Comparison of ENCODE assay signal across 1 cellular context in the genomic region with DNA sequence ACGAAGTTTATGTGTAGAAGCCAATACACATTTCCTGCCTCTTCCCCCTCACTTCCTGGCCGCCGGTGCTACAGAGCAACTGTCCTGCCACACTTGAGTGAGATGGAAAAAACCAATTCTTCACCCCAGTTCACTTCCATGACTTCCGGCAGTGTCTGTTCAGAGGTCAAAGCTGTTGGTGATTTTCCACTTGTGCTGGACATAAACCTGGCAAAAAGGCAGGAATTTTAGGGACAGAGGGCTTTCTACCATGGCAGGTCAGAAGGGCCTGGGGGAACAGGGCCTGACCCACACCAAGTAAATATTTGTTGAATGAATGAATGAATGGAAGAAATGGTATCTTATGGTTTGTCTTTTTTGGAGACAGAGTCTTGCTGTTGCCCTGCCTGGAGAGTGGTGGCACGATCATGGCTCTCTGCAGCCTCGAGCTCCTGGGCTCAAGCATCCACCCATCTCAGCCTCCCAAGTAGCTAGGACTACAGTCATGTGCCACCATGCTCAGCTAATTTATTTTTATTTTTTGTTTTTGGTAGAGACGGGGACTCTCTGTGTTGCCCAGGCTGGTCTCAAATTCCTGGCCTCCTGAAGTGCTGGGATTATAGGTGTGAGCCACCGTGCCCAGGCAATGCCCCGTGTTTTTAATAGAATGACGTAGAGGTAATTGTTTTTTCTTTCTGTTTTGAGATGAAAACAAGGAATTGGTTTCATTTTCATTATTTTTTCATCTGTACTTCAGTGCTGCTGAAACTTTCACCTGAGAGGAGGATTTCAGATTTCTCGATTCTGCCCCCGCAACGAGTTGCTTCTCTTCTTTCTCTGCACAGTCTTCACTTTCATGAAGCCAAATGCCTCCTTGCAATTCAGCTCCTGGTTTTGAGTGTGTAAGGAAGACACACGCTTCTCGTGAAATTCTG.
TF ChIP-seq lines count a peak whose summit lies in the region.

No MANE protein-coding gene starts in this region.

TF ChIP-seq in HepG2, 621 proteins besides CTCF, POLR2A, EP300 and RAD21 (continued from another document and continues in another):
- TF ChIP-seq, protein P1, sequence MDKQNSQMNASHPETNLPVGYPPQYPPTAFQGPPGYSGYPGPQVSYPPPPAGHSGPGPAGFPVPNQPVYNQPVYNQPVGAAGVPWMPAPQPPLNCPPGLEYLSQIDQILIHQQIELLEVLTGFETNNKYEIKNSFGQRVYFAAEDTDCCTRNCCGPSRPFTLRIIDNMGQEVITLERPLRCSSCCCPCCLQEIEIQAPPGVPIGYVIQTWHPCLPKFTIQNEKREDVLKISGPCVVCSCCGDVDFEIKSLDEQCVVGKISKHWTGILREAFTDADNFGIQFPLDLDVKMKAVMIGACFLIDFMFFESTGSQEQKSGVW (CRISPR knock-in tag; IDR thresholded peaks at IDR 0.05; ENCODE audit: borderline replicate concordance), result no peak
- TF ChIP-seq ZNF282 (IDR thresholded peaks at IDR 0.05; ENCODE audit: partially characterized antibody), result no peak
- TF ChIP-seq SRSF4 (IDR thresholded peaks at IDR 0.05; ENCODE audit: low read depth, low read length, poor library complexity, severe bottlenecking), result no peak
- TF ChIP-seq REXO4 (CRISPR knock-in tag; IDR thresholded peaks at IDR 0.05; ENCODE audit: borderline replicate concordance), result no peak
- TF ChIP-seq PITX1 (CRISPR knock-in tag; IDR thresholded peaks at IDR 0.05), result peak; percentile 12; the same call in 1 of the 2 replicates
- peak; percentile 96 for TF ChIP-seq NR2F6 (IDR thresholded peaks at IDR 0.05)
- peak; percentile 96 for TF ChIP-seq NR2F6 (CRISPR knock-in tag; IDR thresholded peaks at IDR 0.05)
- no peak for TF ChIP-seq ZNF296 (CRISPR knock-in tag; conservative IDR thresholded peaks at IDR 0.05)
- TF ChIP-seq FOXK1 (CRISPR knock-in tag; IDR thresholded peaks at IDR 0.05; ENCODE audit: borderline replicate concordance, low read depth), result peak; percentile 62; the same call in 1 of the 2 replicates
- no peak for TF ChIP-seq SMARCE1 (IDR thresholded peaks at IDR 0.05; ENCODE audit: borderline replicate concordance)
- peak; percentile 77 for TF ChIP-seq GABPB1 (CRISPR knock-in tag; IDR thresholded peaks at IDR 0.05)
- 0 out of 2 replicates have a peak, but pooled peaks have one; percentile 49 for TF ChIP-seq ZNF792 (CRISPR knock-in tag; IDR thresholded peaks at IDR 0.05)
- TF ChIP-seq JARID2 (CRISPR knock-in tag; IDR thresholded peaks at IDR 0.05; ENCODE audit: insufficient replicate concordance), result no peak
- TF ChIP-seq ZNF530 (CRISPR knock-in tag; IDR thresholded peaks at IDR 0.05; ENCODE audit: low read depth), result no peak
- no peak for TF ChIP-seq KAT7 (CRISPR knock-in tag; IDR thresholded peaks at IDR 0.05; ENCODE audit: borderline replicate concordance)
- TF ChIP-seq, protein P2, sequence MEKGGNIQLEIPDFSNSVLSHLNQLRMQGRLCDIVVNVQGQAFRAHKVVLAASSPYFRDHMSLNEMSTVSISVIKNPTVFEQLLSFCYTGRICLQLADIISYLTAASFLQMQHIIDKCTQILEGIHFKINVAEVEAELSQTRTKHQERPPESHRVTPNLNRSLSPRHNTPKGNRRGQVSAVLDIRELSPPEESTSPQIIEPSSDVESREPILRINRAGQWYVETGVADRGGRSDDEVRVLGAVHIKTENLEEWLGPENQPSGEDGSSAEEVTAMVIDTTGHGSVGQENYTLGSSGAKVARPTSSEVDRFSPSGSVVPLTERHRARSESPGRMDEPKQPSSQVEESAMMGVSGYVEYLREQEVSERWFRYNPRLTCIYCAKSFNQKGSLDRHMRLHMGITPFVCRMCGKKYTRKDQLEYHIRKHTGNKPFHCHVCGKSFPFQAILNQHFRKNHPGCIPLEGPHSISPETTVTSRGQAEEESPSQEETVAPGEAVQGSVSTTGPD (CRISPR knock-in tag; IDR thresholded peaks at IDR 0.05), result peak; percentile 84; the same call in 1 of the 2 replicates
- peak; percentile 87 for TF ChIP-seq BCL6 (CRISPR knock-in tag; IDR thresholded peaks at IDR 0.05)
- peak; percentile 35 for TF ChIP-seq YY1 (IDR thresholded peaks at IDR 0.05; ENCODE audit: insufficient read depth, insufficient replicate concordance, low read depth, low read length)
- TF ChIP-seq, protein P3, sequence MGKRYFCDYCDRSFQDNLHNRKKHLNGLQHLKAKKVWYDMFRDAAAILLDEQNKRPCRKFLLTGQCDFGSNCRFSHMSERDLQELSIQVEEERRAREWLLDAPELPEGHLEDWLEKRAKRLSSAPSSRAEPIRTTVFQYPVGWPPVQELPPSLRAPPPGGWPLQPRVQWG (CRISPR knock-in tag; IDR thresholded peaks at IDR 0.05; ENCODE audit: borderline replicate concordance, low read depth), result no peak
- TF ChIP-seq HNRNPLL (IDR thresholded peaks at IDR 0.05; ENCODE audit: low read depth, low read length, poor library complexity, severe bottlenecking), result no peak
- TF ChIP-seq ATM (IDR thresholded peaks at IDR 0.05; ENCODE audit: borderline replicate concordance), result no peak
- TF ChIP-seq ZNF713 (CRISPR knock-in tag; IDR thresholded peaks at IDR 0.05), result no peak
- no peak; the same call in 1 of the 2 replicates for TF ChIP-seq KDM2A (CRISPR knock-in tag; IDR thresholded peaks at IDR 0.05; ENCODE audit: borderline replicate concordance, low read depth)
- TF ChIP-seq, protein P4, sequence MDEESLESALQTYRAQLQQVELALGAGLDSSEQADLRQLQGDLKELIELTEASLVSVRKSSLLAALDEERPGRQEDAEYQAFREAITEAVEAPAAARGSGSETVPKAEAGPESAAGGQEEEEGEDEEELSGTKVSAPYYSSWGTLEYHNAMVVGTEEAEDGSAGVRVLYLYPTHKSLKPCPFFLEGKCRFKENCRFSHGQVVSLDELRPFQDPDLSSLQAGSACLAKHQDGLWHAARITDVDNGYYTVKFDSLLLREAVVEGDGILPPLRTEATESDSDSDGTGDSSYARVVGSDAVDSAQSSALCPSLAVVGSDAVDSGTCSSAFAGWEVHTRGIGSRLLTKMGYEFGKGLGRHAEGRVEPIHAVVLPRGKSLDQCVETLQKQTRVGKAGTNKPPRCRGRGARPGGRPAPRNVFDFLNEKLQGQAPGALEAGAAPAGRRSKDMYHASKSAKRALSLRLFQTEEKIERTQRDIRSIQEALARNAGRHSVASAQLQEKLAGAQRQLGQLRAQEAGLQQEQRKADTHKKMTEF (CRISPR knock-in tag; IDR thresholded peaks at IDR 0.05), result peak; percentile 85
- no peak; the same call in 1 of the 2 replicates for TF ChIP-seq ONECUT2 (CRISPR knock-in tag; IDR thresholded peaks at IDR 0.05)
- no peak for TF ChIP-seq CC2D1A (CRISPR knock-in tag; IDR thresholded peaks at IDR 0.05)
- no peak for TF ChIP-seq ZFP36 (IDR thresholded peaks at IDR 0.05; ENCODE audit: borderline replicate concordance, low read depth, low read length, partially characterized antibody)
- TF ChIP-seq BRCA1 (CRISPR knock-in tag; IDR thresholded peaks at IDR 0.05), result no peak
- TF ChIP-seq ZNF317 (CRISPR knock-in tag; IDR thresholded peaks at IDR 0.05), result 0 out of 2 replicates have a peak, but pooled peaks have one; percentile 54
- TF ChIP-seq, protein P5, sequence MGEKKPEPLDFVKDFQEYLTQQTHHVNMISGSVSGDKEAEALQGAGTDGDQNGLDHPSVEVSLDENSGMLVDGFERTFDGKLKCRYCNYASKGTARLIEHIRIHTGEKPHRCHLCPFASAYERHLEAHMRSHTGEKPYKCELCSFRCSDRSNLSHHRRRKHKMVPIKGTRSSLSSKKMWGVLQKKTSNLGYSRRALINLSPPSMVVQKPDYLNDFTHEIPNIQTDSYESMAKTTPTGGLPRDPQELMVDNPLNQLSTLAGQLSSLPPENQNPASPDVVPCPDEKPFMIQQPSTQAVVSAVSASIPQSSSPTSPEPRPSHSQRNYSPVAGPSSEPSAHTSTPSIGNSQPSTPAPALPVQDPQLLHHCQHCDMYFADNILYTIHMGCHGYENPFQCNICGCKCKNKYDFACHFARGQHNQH (CRISPR knock-in tag; IDR thresholded peaks at IDR 0.05), result peak; percentile 21; the same call in 1 of the 2 replicates
- no peak for TF ChIP-seq ZNF33A (CRISPR knock-in tag; IDR thresholded peaks at IDR 0.05; ENCODE audit: borderline replicate concordance)
- TF ChIP-seq HNRNPK (IDR thresholded peaks at IDR 0.05; ENCODE audit: low read depth, low read length, poor library complexity, severe bottlenecking), result no peak
- TF ChIP-seq, protein P6, sequence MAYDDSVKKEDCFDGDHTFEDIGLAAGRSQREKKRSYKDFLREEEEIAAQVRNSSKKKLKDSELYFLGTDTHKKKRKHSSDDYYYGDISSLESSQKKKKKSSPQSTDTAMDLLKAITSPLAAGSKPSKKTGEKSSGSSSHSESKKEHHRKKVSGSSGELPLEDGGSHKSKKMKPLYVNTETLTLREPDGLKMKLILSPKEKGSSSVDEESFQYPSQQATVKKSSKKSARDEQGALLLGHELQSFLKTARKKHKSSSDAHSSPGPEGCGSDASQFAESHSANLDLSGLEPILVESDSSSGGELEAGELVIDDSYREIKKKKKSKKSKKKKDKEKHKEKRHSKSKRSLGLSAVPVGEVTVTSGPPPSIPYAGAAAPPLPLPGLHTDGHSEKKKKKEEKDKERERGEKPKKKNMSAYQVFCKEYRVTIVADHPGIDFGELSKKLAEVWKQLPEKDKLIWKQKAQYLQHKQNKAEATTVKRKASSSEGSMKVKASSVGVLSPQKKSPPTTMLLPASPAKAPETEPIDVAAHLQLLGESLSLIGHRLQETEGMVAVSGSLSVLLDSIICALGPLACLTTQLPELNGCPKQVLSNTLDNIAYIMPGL (CRISPR knock-in tag; IDR thresholded peaks at IDR 0.05; ENCODE audit: borderline replicate concordance in 1 of 2, low read depth in 1 of 2), result peak in 1 of 2 experiments; percentile 28; a peak in 2 of 4 replicates
- no peak for TF ChIP-seq RFX5 (IDR thresholded peaks at IDR 0.05; ENCODE audit: low read depth, low read length)
- TF ChIP-seq, protein P7, sequence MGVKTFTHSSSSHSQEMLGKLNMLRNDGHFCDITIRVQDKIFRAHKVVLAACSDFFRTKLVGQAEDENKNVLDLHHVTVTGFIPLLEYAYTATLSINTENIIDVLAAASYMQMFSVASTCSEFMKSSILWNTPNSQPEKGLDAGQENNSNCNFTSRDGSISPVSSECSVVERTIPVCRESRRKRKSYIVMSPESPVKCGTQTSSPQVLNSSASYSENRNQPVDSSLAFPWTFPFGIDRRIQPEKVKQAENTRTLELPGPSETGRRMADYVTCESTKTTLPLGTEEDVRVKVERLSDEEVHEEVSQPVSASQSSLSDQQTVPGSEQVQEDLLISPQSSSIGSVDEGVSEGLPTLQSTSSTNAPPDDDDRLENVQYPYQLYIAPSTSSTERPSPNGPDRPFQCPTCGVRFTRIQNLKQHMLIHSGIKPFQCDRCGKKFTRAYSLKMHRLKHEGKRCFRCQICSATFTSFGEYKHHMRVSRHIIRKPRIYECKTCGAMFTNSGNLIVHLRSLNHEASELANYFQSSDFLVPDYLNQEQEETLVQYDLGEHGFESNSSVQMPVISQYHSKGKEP (CRISPR knock-in tag; IDR thresholded peaks at IDR 0.05), result no peak
- peak; percentile 40; the same call in 1 of the 2 replicates for TF ChIP-seq HMG20A (CRISPR knock-in tag; IDR thresholded peaks at IDR 0.05; ENCODE audit: borderline replicate concordance)
- no peak for TF ChIP-seq ARNT (IDR thresholded peaks at IDR 0.05)
- TF ChIP-seq, protein P8, sequence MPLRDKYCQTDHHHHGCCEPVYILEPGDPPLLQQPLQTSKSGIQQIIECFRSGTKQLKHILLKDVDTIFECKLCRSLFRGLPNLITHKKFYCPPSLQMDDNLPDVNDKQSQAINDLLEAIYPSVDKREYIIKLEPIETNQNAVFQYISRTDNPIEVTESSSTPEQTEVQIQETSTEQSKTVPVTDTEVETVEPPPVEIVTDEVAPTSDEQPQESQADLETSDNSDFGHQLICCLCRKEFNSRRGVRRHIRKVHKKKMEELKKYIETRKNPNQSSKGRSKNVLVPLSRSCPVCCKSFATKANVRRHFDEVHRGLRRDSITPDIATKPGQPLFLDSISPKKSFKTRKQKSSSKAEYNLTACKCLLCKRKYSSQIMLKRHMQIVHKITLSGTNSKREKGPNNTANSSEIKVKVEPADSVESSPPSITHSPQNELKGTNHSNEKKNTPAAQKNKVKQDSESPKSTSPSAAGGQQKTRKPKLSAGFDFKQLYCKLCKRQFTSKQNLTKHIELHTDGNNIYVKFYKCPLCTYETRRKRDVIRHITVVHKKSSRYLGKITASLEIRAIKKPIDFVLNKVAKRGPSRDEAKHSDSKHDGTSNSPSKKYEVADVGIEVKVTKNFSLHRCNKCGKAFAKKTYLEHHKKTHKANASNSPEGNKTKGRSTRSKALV (CRISPR knock-in tag; IDR thresholded peaks at IDR 0.05), result no peak
- peak; percentile 73; the same call in 1 of the 2 replicates for TF ChIP-seq ZNF350 (CRISPR knock-in tag; IDR thresholded peaks at IDR 0.05; ENCODE audit: borderline replicate concordance, low read depth)
- TF ChIP-seq POLR2G (IDR thresholded peaks at IDR 0.05; ENCODE audit: low read depth, low read length), result peak; percentile 63
- TF ChIP-seq, protein P9, sequence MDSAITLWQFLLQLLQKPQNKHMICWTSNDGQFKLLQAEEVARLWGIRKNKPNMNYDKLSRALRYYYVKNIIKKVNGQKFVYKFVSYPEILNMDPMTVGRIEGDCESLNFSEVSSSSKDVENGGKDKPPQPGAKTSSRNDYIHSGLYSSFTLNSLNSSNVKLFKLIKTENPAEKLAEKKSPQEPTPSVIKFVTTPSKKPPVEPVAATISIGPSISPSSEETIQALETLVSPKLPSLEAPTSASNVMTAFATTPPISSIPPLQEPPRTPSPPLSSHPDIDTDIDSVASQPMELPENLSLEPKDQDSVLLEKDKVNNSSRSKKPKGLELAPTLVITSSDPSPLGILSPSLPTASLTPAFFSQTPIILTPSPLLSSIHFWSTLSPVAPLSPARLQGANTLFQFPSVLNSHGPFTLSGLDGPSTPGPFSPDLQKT (CRISPR knock-in tag; IDR thresholded peaks at IDR 0.05; ENCODE audit: borderline replicate concordance), result no peak
- no peak for TF ChIP-seq ZNF766 (CRISPR knock-in tag; IDR thresholded peaks at IDR 0.05; ENCODE audit: borderline replicate concordance)
- TF ChIP-seq ZNF724P (CRISPR knock-in tag; IDR thresholded peaks at IDR 0.05; ENCODE audit: borderline replicate concordance), result no peak
- no peak for TF ChIP-seq MZF1 (CRISPR knock-in tag; IDR thresholded peaks at IDR 0.05; ENCODE audit: borderline replicate concordance)
- no peak for TF ChIP-seq ZNF274 (CRISPR knock-in tag; IDR thresholded peaks at IDR 0.05)
- TF ChIP-seq, protein P10, sequence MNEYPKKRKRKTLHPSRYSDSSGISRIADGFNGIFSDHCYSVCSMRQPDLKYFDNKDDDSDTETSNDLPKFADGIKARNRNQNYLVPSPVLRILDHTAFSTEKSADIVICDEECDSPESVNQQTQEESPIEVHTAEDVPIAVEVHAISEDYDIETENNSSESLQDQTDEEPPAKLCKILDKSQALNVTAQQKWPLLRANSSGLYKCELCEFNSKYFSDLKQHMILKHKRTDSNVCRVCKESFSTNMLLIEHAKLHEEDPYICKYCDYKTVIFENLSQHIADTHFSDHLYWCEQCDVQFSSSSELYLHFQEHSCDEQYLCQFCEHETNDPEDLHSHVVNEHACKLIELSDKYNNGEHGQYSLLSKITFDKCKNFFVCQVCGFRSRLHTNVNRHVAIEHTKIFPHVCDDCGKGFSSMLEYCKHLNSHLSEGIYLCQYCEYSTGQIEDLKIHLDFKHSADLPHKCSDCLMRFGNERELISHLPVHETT (CRISPR knock-in tag; conservative IDR thresholded peaks at IDR 0.05), result no peak
- TF ChIP-seq, protein P11, sequence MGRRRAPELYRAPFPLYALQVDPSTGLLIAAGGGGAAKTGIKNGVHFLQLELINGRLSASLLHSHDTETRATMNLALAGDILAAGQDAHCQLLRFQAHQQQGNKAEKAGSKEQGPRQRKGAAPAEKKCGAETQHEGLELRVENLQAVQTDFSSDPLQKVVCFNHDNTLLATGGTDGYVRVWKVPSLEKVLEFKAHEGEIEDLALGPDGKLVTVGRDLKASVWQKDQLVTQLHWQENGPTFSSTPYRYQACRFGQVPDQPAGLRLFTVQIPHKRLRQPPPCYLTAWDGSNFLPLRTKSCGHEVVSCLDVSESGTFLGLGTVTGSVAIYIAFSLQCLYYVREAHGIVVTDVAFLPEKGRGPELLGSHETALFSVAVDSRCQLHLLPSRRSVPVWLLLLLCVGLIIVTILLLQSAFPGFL (CRISPR knock-in tag; IDR thresholded peaks at IDR 0.05), result no peak
- no peak for TF ChIP-seq ZNF761 (CRISPR knock-in tag; conservative IDR thresholded peaks at IDR 0.05)
